Comparison of ENCODE assay signal across 20 cellular contexts in genomic region chr14:76900406-76901085, GRCh38.
DNase-seq lines count a peak whose midpoint lies in the region; ATAC-seq and TF ChIP-seq lines count a peak whose summit lies in the region.
"Had no signal": no experiment of that assay in that cellular context is flagged by ENCODE, and none has a peak within 500 bp of the region (broad histone marks: within the 10 kb centered on the region; RNA-seq: fewer than 3 reads in every experiment).

No MANE protein-coding gene starts in this region.

- H3K27ac ChIP-seq in colonic mucosa (peak overlapping the region; percentile 22), tibial artery (peak overlapping the region; percentile 65 to 83), endodermal cell (ENCODE audit: low read depth, low read length) (no peak overlapping the region)
- H3K27ac ChIP-seq: PC-9 had no signal

- no peak for TF ChIP-seq CTCF in HFFc6 (IDR thresholded peaks at IDR 0.05)
- TF ChIP-seq CTCF in colonic mucosa (IDR thresholded peaks at IDR 0.05) = no peak
- no peak for TF ChIP-seq CTCF in nephron (IDR thresholded peaks at IDR 0.05; ENCODE audit: unreplicated experiment in 3 of 3)
- no peak for TF ChIP-seq CTCF in tibial artery (IDR thresholded peaks at IDR 0.05)
- TF ChIP-seq CTCF in endodermal cell (conservative IDR thresholded peaks at IDR 0.05) = no peak

- intact Hi-C loops in colonic mucosa (cut with DNase I) (no loop called here), tibial artery (cut with DNase I; ENCODE audit: low total_unique reads) (no loop called here)

- H3K27me3 Mint-ChIP-seq in HFFc6 (ENCODE audit: insufficient read depth) (peaks cover 2% of the 10 kb centered on the region; the same call in 1 of the 2 replicates), nephron (ENCODE audit: low read depth) (no peaks in the 10 kb centered on the region), endodermal cell (ENCODE audit: insufficient read depth) (peaks cover 2% of the 10 kb centered on the region)
- H3K27me3 Mint-ChIP-seq: natural killer cell treated with Interleukin-12 subunit alpha and Interleukin-12 subunit beta and Interleukin-15 and Interleukin-18, amount 100 ng/mL, for 72 hours had no signal

- DNase-seq in HFFc6 (no peak), colonic mucosa (no peak), tibial artery (no peak), endodermal cell (no peak)
- no peak for DNase-seq in effector CD8-positive, alpha-beta T cell (lab: John Stamatoyannopoulos, UW)
- DNase-seq: activated CD4-positive, alpha-beta T cell treated with anti-CD3 and anti-CD28 coated beads, Interleukin-2, amount 50 U/mL, for 48 hours; activated naive CD4-positive, alpha-beta T cell treated with Interleukin-2 at 50 U/mL for 16 hours; anterior cingulate cortex; BE2C; Calu3; GOT3; kidney glomerular epithelial cell; mesendoderm; PC-9; stimulated activated CD4-positive, alpha-beta T cell treated with anti-CD3 and anti-CD28 coated beads, Interleukin-12 subunit alpha, Interleukin-12 subunit beta, amount 100 ng/mL, for 4 hours had no signal

- no peaks in the 10 kb centered on the region for H3K27me3 ChIP-seq in colonic mucosa
- no peaks in the 10 kb centered on the region for H3K27me3 ChIP-seq in tibial artery
- H3K27me3 ChIP-seq in endodermal cell (ENCODE audit: control insufficient read depth, insufficient read depth, low read length, poor library complexity, severe bottlenecking) = no peaks in the 10 kb centered on the region
- H3K27me3 ChIP-seq: BE2C had no signal

- H3K4me1 ChIP-seq in colonic mucosa (no peaks in the 10 kb centered on the region), tibial artery (peaks cover 0 to 53% (median 48%) of the 10 kb centered on the region in 4 donors), endodermal cell (ENCODE audit: control insufficient read depth, insufficient read depth, low read length) (no peaks in the 10 kb centered on the region)

- ATAC-seq in esophagus mucosa = no peak
- ATAC-seq: natural killer cell treated with Interleukin-12 subunit alpha and Interleukin-12 subunit beta and Interleukin-15 and Interleukin-18, amount 100 ng/mL, for 72 hours; WTC11 had no signal

- no peaks in the 10 kb centered on the region for H3K36me3 ChIP-seq in colonic mucosa
- H3K36me3 ChIP-seq in tibial artery = no peaks in the 10 kb centered on the region
- H3K36me3 ChIP-seq in endodermal cell (ENCODE audit: control insufficient read depth, insufficient read depth, low read length) = no peaks in the 10 kb centered on the region
- H3K36me3 ChIP-seq: BE2C had no signal

- H3K27ac Mint-ChIP-seq in HFFc6 (peak overlapping the region; percentile 87), nephron (peak overlapping the region in 2 of 3 experiments; percentile 77 to 92), endodermal cell (no peak overlapping the region)
- H3K27ac Mint-ChIP-seq: natural killer cell treated with Interleukin-12 subunit alpha and Interleukin-12 subunit beta and Interleukin-15 and Interleukin-18, amount 100 ng/mL, for 72 hours; WTC11 had no signal

- no peak overlapping the region for H3K4me3 ChIP-seq in colonic mucosa
- H3K4me3 ChIP-seq in tibial artery = no peak overlapping the region
- H3K4me3 ChIP-seq in endodermal cell (ENCODE audit: low read length) = no peak overlapping the region
- H3K4me3 ChIP-seq: PC-9 had no signal

- peaks cover 50% of the 10 kb centered on the region for H3K4me1 Mint-ChIP-seq in HFFc6 (ENCODE audit: low read depth)
- H3K4me1 Mint-ChIP-seq in nephron = peaks cover 39% of the 10 kb centered on the region
- H3K4me1 Mint-ChIP-seq in endodermal cell = peaks cover 8% of the 10 kb centered on the region

- no peaks in the 10 kb centered on the region for H3K9me3 Mint-ChIP-seq in HFFc6
- H3K9me3 Mint-ChIP-seq in nephron = peaks cover 5% of the 10 kb centered on the region
- H3K9me3 Mint-ChIP-seq in endodermal cell = peaks cover 30% of the 10 kb centered on the region
- H3K9me3 Mint-ChIP-seq: central memory CD8-positive, alpha-beta T cell; natural killer cell treated with Interleukin-12 subunit alpha and Interleukin-12 subunit beta and Interleukin-15 and Interleukin-18, amount 100 ng/mL, for 72 hours had no signal

- H3K9ac ChIP-seq in colonic mucosa (ENCODE audit: low read depth in 2 of 2, low read length in 2 of 2) = no peak overlapping the region
- H3K9ac ChIP-seq in endodermal cell (ENCODE audit: extremely low read depth, low read length, poor library complexity, severe bottlenecking) = no peak overlapping the region

- WGBS in endodermal cell (ENCODE audit: insufficient coverage in 1 of 2, insufficient read length in 1 of 2), 2 experiments = 90% methylated on average over 9 to 11 of the region's 11 CpGs

- H3K4me3 Mint-ChIP-seq in HFFc6 = peak overlapping the region; percentile 48
- H3K4me3 Mint-ChIP-seq in nephron = no peak overlapping the region
- no peak overlapping the region for H3K4me3 Mint-ChIP-seq in endodermal cell
- H3K4me3 Mint-ChIP-seq: central memory CD8-positive, alpha-beta T cell; natural killer cell treated with Interleukin-12 subunit alpha and Interleukin-12 subunit beta and Interleukin-15 and Interleukin-18, amount 100 ng/mL, for 72 hours; WTC11 had no signal

- H3K9me3 ChIP-seq in colonic mucosa (no peaks in the 10 kb centered on the region), tibial artery (no peaks in the 10 kb centered on the region), endodermal cell (ENCODE audit: control insufficient read depth, low read length) (no peaks in the 10 kb centered on the region)
- H3K9me3 ChIP-seq: BE2C had no signal

- H3K36me3 Mint-ChIP-seq in HFFc6 (ENCODE audit: low read depth) = peaks cover 8% of the 10 kb centered on the region; the same call in 1 of the 2 replicates
- no peaks in the 10 kb centered on the region for H3K36me3 Mint-ChIP-seq in nephron (ENCODE audit: low read depth)
- no peaks in the 10 kb centered on the region for H3K36me3 Mint-ChIP-seq in endodermal cell (ENCODE audit: low read depth)
- H3K36me3 Mint-ChIP-seq: natural killer cell treated with Interleukin-12 subunit alpha and Interleukin-12 subunit beta and Interleukin-15 and Interleukin-18, amount 100 ng/mL, for 72 hours had no signal
